Comparison of ENCODE assay signal across 39 cellular contexts in the genomic region with DNA sequence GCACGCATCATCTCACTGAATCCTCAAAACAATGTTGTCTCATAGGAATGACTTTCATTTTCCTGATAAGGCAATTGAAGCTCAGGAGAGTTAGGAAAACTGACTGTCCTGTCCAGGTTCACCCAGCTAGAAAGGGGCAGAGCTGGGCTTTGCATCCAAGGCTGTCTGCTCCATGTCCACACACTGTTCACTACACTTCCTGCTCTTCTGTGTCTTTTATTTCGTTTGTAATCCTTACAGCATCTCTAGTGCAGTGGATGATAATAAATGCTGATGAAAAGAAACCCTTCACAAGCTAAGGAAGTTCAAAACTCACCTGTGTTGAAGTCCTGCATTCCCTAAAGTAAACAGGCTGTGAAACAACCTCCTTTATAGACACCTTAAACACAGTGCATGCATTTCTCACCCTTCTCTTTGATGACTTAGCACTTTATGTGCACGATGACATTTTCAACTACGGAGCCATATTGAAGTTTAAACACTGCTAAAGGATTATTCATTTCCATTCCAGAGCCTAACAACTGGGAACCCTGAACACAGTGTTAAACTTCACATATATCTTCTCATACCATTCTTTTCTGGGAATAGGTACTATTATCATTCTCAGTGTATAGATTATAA. TPM values are rescaled to one million over a fixed set of nuclear protein-coding genes. Genes with fewer than 3 reads are reported as not detected.
"Had no signal": no experiment of that assay in that cellular context is flagged by ENCODE, and none has a peak within 500 bp of the region (broad histone marks: within the 10 kb centered on the region; RNA-seq: fewer than 3 reads in every experiment).

No MANE protein-coding gene starts in this region.

- H3K4me3 ChIP-seq: MG63 had no signal

- H3K9me3 ChIP-seq: MG63 had no signal

- H3K36me3 ChIP-seq: MG63 had no signal

- DNase-seq: Kasumi-1, MG63, MM.1S, MV-4-11, NCI-H1048, NCI-H1092, NCI-H1092 treated with DMSO at 0.1 percent for 48 hours, NCI-H1105, NCI-H1105 treated with DMSO at 0.1 percent for 48 hours, NCI-H1417, NCI-H1417 treated with DMSO at 0.1 percent for 48 hours, NCI-H1436, NCI-H1436 treated with DMSO at 0.1 percent for 48 hours, NCI-H146, NCI-H1694, NCI-H1694 treated with DMSO at 0.1 percent for 48 hours, NCI-H187, NCI-H187 treated with DMSO at 0.1 percent for 48 hours, NCI-H1930, NCI-H2029, NCI-H2029 treated with DMSO at 0.1 percent for 48 hours, NCI-H2081, NCI-H2081 treated with DMSO at 0.1 percent for 48 hours, NCI-H2107, NCI-H2171, NCI-H2171 treated with DMSO at 0.1 percent for 48 hours, NCI-H2227 treated with DMSO at 0.1 percent for 48 hours, NCI-H226, NCI-H345, NCI-H446, NCI-H446 treated with DMSO at 0.1 percent for 48 hours, NCI-H510A, NCI-H510A treated with DMSO at 0.1 percent for 48 hours, NCI-H524, NCI-H524 treated with DMSO at 0.1 percent for 48 hours had no signal

RNA-seq across cellular contexts. Expression of a gene that starts 31.0 kb away (rescaled TPM):
- total RNA-seq: LHCN-M2, M059J, MCF 10A, NCI-H460 had no signal
